Comparison of ENCODE assay signal across 8 cellular contexts in genomic region chr6:26457796-26458688, GRCh38.
DNase-seq lines count a peak whose midpoint lies in the region; ATAC-seq and TF ChIP-seq lines count a peak whose summit lies in the region.

BTN2A1 (plus strand) TSS chr6:26457955; CDS start chr6:26458637, 682 bp downstream.

- peak; percentile 93 for DNase-seq in AG08395 (ENCODE audit: low spot score)
- DNase-seq in NCI-H2196 treated with DMSO at 0.1 percent for 48 hours (lab: John Stamatoyannopoulos, UW; ENCODE audit: unreplicated experiment), result peak; percentile 88
- peak; percentile 8 to 96 (median 74) for DNase-seq in caudate nucleus (lab: John Stamatoyannopoulos, UW)
- DNase-seq in iPS-NIHi7 (ENCODE audit: extremely low spot score), result peak; percentile 93

- H3K27ac ChIP-seq in VCaP (peak within 1 kb of the TSS; percentile 91), caudate nucleus (ENCODE audit: low read depth, low read length) (peak within 1 kb of the TSS; percentile 94), skin epidermis (peak within 1 kb of the TSS; percentile 37 to 99 (median 97))

- peak; percentile 16 for TF ChIP-seq CTCF in VCaP (conservative IDR thresholded peaks at IDR 0.05)

- peak within 1 kb of the TSS; percentile 55 to 87 (median 75) for H3K4me3 ChIP-seq in skin epidermis

- peak; percentile 96 for ATAC-seq in GM18907 (IDR thresholded peaks at IDR 0.05; ENCODE audit: unreplicated experiment)
- ATAC-seq in HG03139 (IDR thresholded peaks at IDR 0.05; ENCODE audit: unreplicated experiment), result peak; percentile 87

Comparison
In these comparisons a context has a peak if more than half of its experiments do, and no peak if none do; other contexts are left out.
1. Peak in every context shown above with its lines: DNase-seq, ATAC-seq, H3K4me3 ChIP-seq and H3K27ac ChIP-seq.